23 cellular contexts compared by ENCODE assay signal in genomic region chr14:87088588-87088987, GRCh38.
A peak's percentile ranks its signal among the peaks of the same experiment; 100 is the strongest.
DNase-seq lines count a peak whose midpoint lies in the region; ATAC-seq and TF ChIP-seq lines count a peak whose summit lies in the region.
"Had no signal": no experiment of that assay in that cellular context is flagged by ENCODE, and none has a peak within 500 bp of the region (broad histone marks: within the 10 kb centered on the region; RNA-seq: fewer than 3 reads in every experiment).

No MANE protein-coding gene starts in this region.

- no peaks in the 10 kb centered on the region for H3K36me3 Mint-ChIP-seq in mesothelial cell of epicardium
- H3K36me3 Mint-ChIP-seq: CD14-positive monocyte; CD8-positive, alpha-beta memory T cell had no signal

- no peak overlapping the region for H3K27ac ChIP-seq in left ventricle myocardium inferior (replicated peaks)
- H3K27ac ChIP-seq: A549; BLaER1 treated with 17β-estradiol and CSF1 and Interleukin-3, amounts not matched to agents 10 nM and 100 nM had no signal

- H3K4me3 Mint-ChIP-seq in mesothelial cell of epicardium, result no peak overlapping the region
- H3K4me3 Mint-ChIP-seq: CD14-positive monocyte; CD4-positive, alpha-beta T cell; CD8-positive, alpha-beta memory T cell; HFFc6 had no signal

- peak; percentile 20 for ATAC-seq in Right ventricle myocardium superior (ENCODE audit: poor library complexity)
- no peak for ATAC-seq in Right ventricle myocardium inferior
- peak; percentile 64 for ATAC-seq in left ventricle myocardium superior
- ATAC-seq: A549, GM12878 had no signal

- intact Hi-C loops in Right ventricle myocardium superior (cut with DNase I) (no loop called here), Right ventricle myocardium inferior (cut with DNase I) (no loop called here), left ventricle myocardium superior (cut with micrococcal nuclease) (no loop called here), left ventricle myocardium inferior (cut with micrococcal nuclease) (no loop called here)

- H3K27me3 Mint-ChIP-seq in mesothelial cell of epicardium (ENCODE audit: low read depth), result no peaks in the 10 kb centered on the region
- H3K27me3 Mint-ChIP-seq: CD4-positive, alpha-beta T cell; CD8-positive, alpha-beta memory T cell had no signal

- H3K36me3 ChIP-seq in left ventricle myocardium inferior, result no peaks in the 10 kb centered on the region
- H3K36me3 ChIP-seq: BE2C; BLaER1 treated with 17β-estradiol and CSF1 and Interleukin-3, amounts not matched to agents 10 nM and 100 nM; HAP-1 had no signal

- H3K4me1 Mint-ChIP-seq in mesothelial cell of epicardium, result peaks cover 34% of the 10 kb centered on the region
- H3K4me1 Mint-ChIP-seq: CD14-positive monocyte; CD8-positive, alpha-beta memory T cell had no signal

- H3K9me3 Mint-ChIP-seq in mesothelial cell of epicardium, result peaks cover 3% of the 10 kb centered on the region

- no peak for DNase-seq in Right ventricle myocardium superior
- DNase-seq in Right ventricle myocardium inferior (ENCODE audit: missing footprints), result no peak
- DNase-seq in left ventricle myocardium superior, result no peak
- DNase-seq in left ventricle myocardium inferior, result no peak
- no peak for DNase-seq in mesothelial cell of epicardium (ENCODE audit: low spot score in 2 of 2, unreplicated experiment in 2 of 2)
- DNase-seq in SHP77 (lab: John Stamatoyannopoulos, UW), result no peak
- DNase-seq in activated gamma-delta T cell (lab: John Stamatoyannopoulos, UW), result no peak
- DNase-seq: 8988T; ACHN; AML-193; BE2C; CD4-positive, alpha-beta T cell; CD8-positive, alpha-beta memory T cell; DMS 273 treated with DMSO at 0.1 percent for 48 hours; EL; GDM1; GOT3; HFFc6 had no signal

- H3K27ac Mint-ChIP-seq in mesothelial cell of epicardium, result peak overlapping the region; percentile 68
- H3K27ac Mint-ChIP-seq: CD14-positive monocyte; CD4-positive, alpha-beta T cell; CD8-positive, alpha-beta memory T cell; HFFc6 had no signal

- no peaks in the 10 kb centered on the region for H3K27me3 ChIP-seq in left ventricle myocardium inferior (ENCODE audit: low read depth)
- H3K27me3 ChIP-seq: BE2C; BLaER1 treated with 17β-estradiol and CSF1 and Interleukin-3, amounts not matched to agents 10 nM and 100 nM had no signal

- TF ChIP-seq CTCF in left ventricle myocardium inferior (IDR thresholded peaks at IDR 0.05; ENCODE audit: borderline replicate concordance) (no peak), mesothelial cell of epicardium (IDR thresholded peaks at IDR 0.05; ENCODE audit: unreplicated experiment) (no peak)

- H3K4me3 ChIP-seq in left ventricle myocardium inferior, result no peak overlapping the region
- H3K4me3 ChIP-seq: A549; BLaER1 treated with 17β-estradiol and CSF1 and Interleukin-3, amounts not matched to agents 10 nM and 100 nM; GM12878; HAP-1 had no signal

- H3K9me3 ChIP-seq in left ventricle myocardium inferior (replicated peaks), result peaks cover 7% of the 10 kb centered on the region
- H3K9me3 ChIP-seq: A549; BE2C; BLaER1 treated with 17β-estradiol and CSF1 and Interleukin-3, amounts not matched to agents 10 nM and 100 nM; HAP-1 had no signal

- H3K4me1 ChIP-seq in left ventricle myocardium inferior, result no peaks in the 10 kb centered on the region
- H3K4me1 ChIP-seq: A549; BE2C; BLaER1 treated with 17β-estradiol and CSF1 and Interleukin-3, amounts not matched to agents 10 nM and 100 nM; HAP-1 had no signal
